In genomic region chr3:29581311-29581710, GRCh38 we compare ENCODE assay signal across 26 cellular contexts.
"Had no signal": no experiment of that assay in that cellular context is flagged by ENCODE, and none has a peak within 500 bp of the region (broad histone marks: within the 10 kb centered on the region; RNA-seq: fewer than 3 reads in every experiment).

No MANE protein-coding gene starts in this region.

- H3K4me3 ChIP-seq: adrenal gland, breast epithelium, dorsolateral prefrontal cortex, hepatocyte, left lung, lung, upper lobe of right lung had no signal

- H3K9me3 Mint-ChIP-seq: activated naive CD4-positive, alpha-beta T cell treated with anti-CD3 and anti-CD28 coated beads, Interleukin-2, amount 50 U/mL, for 72 hours; activated T-cell treated with anti-CD3 and anti-CD28 coated beads, Interleukin-2, amount 50 U/mL, for 24 hours; activated T-helper 17 cell treated with anti-CD3 and anti-CD28 coated beads, Interleukin-2, amount 50 U/mL, for 72 hours; endodermal cell; WTC11 had no signal

- H3K4me1 ChIP-seq: breast epithelium, foreskin keratinocyte, left lung, upper lobe of right lung had no signal

- DNase-seq: activated CD8-positive, alpha-beta memory T cell treated with anti-CD3 and anti-CD28 coated beads for 24 hours; activated CD8-positive, alpha-beta memory T cell treated with anti-CD3 and anti-CD28 coated beads, Interleukin-2, amount 50 U/mL, for 4 hours; activated T-cell treated with anti-CD3 and anti-CD28 coated beads, Interleukin-2, amount 50 U/mL, for 24 hours; adrenal gland; dorsolateral prefrontal cortex; endodermal cell; kidney glomerular epithelial cell; left lung; naive thymus-derived CD4-positive, alpha-beta T cell; stimulated activated CD4-positive, alpha-beta T cell treated with anti-CD3 and anti-CD28 coated beads, Interleukin-12 subunit alpha, Interleukin-12 subunit beta, amount 100 ng/mL, for 4 hours; stimulated activated CD4-positive, alpha-beta T cell treated with anti-CD3 and anti-CD28 coated beads, Interleukin-4, amount 100 ng/mL, for 4 hours; stimulated activated naive CD8-positive, alpha-beta T cell treated with anti-CD3 and anti-CD28 coated beads, Interleukin-15, Interleukin-2, amounts not matched to agents 100 U/mL and 50 U/mL, for 24 hours; T-helper 1 cell; upper lobe of right lung had no signal

- H3K36me3 Mint-ChIP-seq: activated naive CD4-positive, alpha-beta T cell treated with anti-CD3 and anti-CD28 coated beads, Interleukin-2, amount 50 U/mL, for 72 hours; naive thymus-derived CD4-positive, alpha-beta T cell; WTC11 had no signal

- H3K9me3 ChIP-seq: adrenal gland, breast epithelium, left lung, upper lobe of right lung had no signal

- H3K4me1 Mint-ChIP-seq: activated T-helper 17 cell treated with anti-CD3 and anti-CD28 coated beads, Interleukin-2, amount 50 U/mL, for 72 hours; central memory CD8-positive, alpha-beta T cell; neural crest cell; WTC11 had no signal

- H3K27me3 Mint-ChIP-seq: activated T-cell treated with anti-CD3 and anti-CD28 coated beads, Interleukin-2, amount 50 U/mL, for 24 hours; activated T-helper 17 cell treated with anti-CD3 and anti-CD28 coated beads, Interleukin-2, amount 50 U/mL, for 72 hours; central memory CD8-positive, alpha-beta T cell; progenitor cell of endocrine pancreas had no signal

- FAIRE-seq: colon had no signal

- H3K4me2 ChIP-seq: hepatocyte had no signal

- H3K27ac Mint-ChIP-seq: activated naive CD4-positive, alpha-beta T cell treated with anti-CD3 and anti-CD28 coated beads, Interleukin-2, amount 50 U/mL, for 72 hours; activated T-cell treated with anti-CD3 and anti-CD28 coated beads, Interleukin-2, amount 50 U/mL, for 24 hours; activated T-helper 17 cell treated with anti-CD3 and anti-CD28 coated beads, Interleukin-2, amount 50 U/mL, for 72 hours; endodermal cell; naive thymus-derived CD4-positive, alpha-beta T cell; progenitor cell of endocrine pancreas; WTC11 had no signal

- H2AFZ ChIP-seq: hepatocyte had no signal

- H3K4me3 Mint-ChIP-seq: activated T-cell treated with anti-CD3 and anti-CD28 coated beads, Interleukin-2, amount 50 U/mL, for 24 hours; activated T-helper 17 cell treated with anti-CD3 and anti-CD28 coated beads, Interleukin-2, amount 50 U/mL, for 72 hours; central memory CD8-positive, alpha-beta T cell; endodermal cell; naive thymus-derived CD4-positive, alpha-beta T cell; neural crest cell; WTC11 had no signal

- H3K27me3 ChIP-seq: adrenal gland, breast epithelium, dorsolateral prefrontal cortex, foreskin keratinocyte, hepatocyte, left lung, upper lobe of right lung had no signal

- H3K27ac ChIP-seq: adrenal gland, breast epithelium, dorsolateral prefrontal cortex, epithelial cell of prostate, foreskin keratinocyte, hepatocyte, left lung, upper lobe of right lung had no signal

- H3K36me3 ChIP-seq: adrenal gland, breast epithelium, left lung, upper lobe of right lung had no signal
